Comparison of ENCODE assay signal across 3 cellular contexts in genomic region chr17:77509599-77509998, GRCh38.
TF ChIP-seq lines count a peak whose summit lies in the region.

No MANE protein-coding gene starts in this region.

TF ChIP-seq in HEK293, 187 proteins besides CTCF, POLR2A, EP300 and RAD21 (continued from another document and continues in another):
- TF ChIP-seq ZNF704 (tag by site-specific recombination; IDR thresholded peaks at IDR 0.05): no peak
- TF ChIP-seq ZNF248 (tag by site-specific recombination; IDR thresholded peaks at IDR 0.05): peak; percentile 45; the same call in 1 of the 2 replicates
- TF ChIP-seq ZNF544 (tag by site-specific recombination; IDR thresholded peaks at IDR 0.05): peak; percentile 69; the same call in 1 of the 2 replicates
- peak; percentile 70; the same call in 1 of the 2 replicates for TF ChIP-seq ZNF658 (tag by site-specific recombination; IDR thresholded peaks at IDR 0.05)
- TF ChIP-seq ZBTB17 (tag by site-specific recombination; IDR thresholded peaks at IDR 0.05): peak; percentile 28; the same call in 1 of the 2 replicates
- 0 out of 2 replicates have a peak, but pooled peaks have one; percentile 44 for TF ChIP-seq ZNF670 (tag by site-specific recombination; IDR thresholded peaks at IDR 0.05; ENCODE audit: low read depth)
- no peak for TF ChIP-seq ZNF792 (tag by site-specific recombination; IDR thresholded peaks at IDR 0.05)
- peak; percentile 11; the same call in 1 of the 2 replicates for TF ChIP-seq ZNF157 (tag by site-specific recombination; IDR thresholded peaks at IDR 0.05)
- TF ChIP-seq ZNF311 (tag by site-specific recombination; IDR thresholded peaks at IDR 0.05; ENCODE audit: borderline replicate concordance): peak; percentile 14; the same call in 1 of the 2 replicates
- 0 out of 2 replicates have a peak, but pooled peaks have one; percentile 30 for TF ChIP-seq ZNF488 (tag by site-specific recombination; IDR thresholded peaks at IDR 0.05)
- TF ChIP-seq, protein P1, sequence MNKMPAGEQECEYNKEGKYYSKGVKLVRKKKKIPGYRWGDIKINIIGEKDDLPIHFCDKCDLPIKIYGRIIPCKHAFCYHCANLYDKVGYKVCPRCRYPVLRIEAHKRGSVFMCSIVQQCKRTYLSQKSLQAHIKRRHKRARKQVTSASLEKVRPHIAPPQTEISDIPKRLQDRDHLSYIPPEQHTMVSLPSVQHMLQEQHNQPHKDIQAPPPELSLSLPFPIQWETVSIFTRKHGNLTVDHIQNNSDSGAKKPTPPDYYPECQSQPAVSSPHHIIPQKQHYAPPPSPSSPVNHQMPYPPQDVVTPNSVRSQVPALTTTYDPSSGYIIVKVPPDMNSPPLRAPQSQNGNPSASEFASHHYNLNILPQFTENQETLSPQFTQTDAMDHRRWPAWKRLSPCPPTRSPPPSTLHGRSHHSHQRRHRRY (tag by site-specific recombination; IDR thresholded peaks at IDR 0.05): 0 out of 2 replicates have a peak, but pooled peaks have one; percentile 62
- TF ChIP-seq, protein P2, sequence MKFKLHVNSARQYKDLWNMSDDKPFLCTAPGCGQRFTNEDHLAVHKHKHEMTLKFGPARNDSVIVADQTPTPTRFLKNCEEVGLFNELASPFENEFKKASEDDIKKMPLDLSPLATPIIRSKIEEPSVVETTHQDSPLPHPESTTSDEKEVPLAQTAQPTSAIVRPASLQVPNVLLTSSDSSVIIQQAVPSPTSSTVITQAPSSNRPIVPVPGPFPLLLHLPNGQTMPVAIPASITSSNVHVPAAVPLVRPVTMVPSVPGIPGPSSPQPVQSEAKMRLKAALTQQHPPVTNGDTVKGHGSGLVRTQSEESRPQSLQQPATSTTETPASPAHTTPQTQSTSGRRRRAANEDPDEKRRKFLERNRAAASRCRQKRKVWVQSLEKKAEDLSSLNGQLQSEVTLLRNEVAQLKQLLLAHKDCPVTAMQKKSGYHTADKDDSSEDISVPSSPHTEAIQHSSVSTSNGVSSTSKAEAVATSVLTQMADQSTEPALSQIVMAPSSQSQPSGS (tag by site-specific recombination; IDR thresholded peaks at IDR 0.05; ENCODE audit: low read depth): 0 out of 2 replicates have a peak, but pooled peaks have one; percentile 17
- TF ChIP-seq ZNF776 (tag by site-specific recombination; IDR thresholded peaks at IDR 0.05; ENCODE audit: borderline replicate concordance): 0 out of 2 replicates have a peak, but pooled peaks have one; percentile 70
- TF ChIP-seq TRIM28 (IDR thresholded peaks at IDR 0.05; ENCODE audit: borderline replicate concordance, low read length): no peak

TF ChIP-seq in K562, 482 proteins besides CTCF, POLR2A, EP300 and RAD21 (continued from another document):
- TF ChIP-seq HBP1 (CRISPR knock-in tag; IDR thresholded peaks at IDR 0.05): no peak
- peak; percentile 31; the same call in 1 of the 2 replicates for TF ChIP-seq EHMT2 (IDR thresholded peaks at IDR 0.05)
- TF ChIP-seq KDM1A (IDR thresholded peaks at IDR 0.05): peak in 1 of 2 experiments; percentile 17; a peak in 1 of 4 replicates
- TF ChIP-seq TFAM (CRISPR knock-in tag; conservative IDR thresholded peaks at IDR 0.05): no peak
- no peak for TF ChIP-seq ZNF197 (CRISPR knock-in tag; IDR thresholded peaks at IDR 0.05; ENCODE audit: low read depth)
- TF ChIP-seq HEY1 (CRISPR knock-in tag; IDR thresholded peaks at IDR 0.05; ENCODE audit: borderline replicate concordance): no peak
- no peak for TF ChIP-seq POLR3A (IDR thresholded peaks at IDR 0.05; ENCODE audit: borderline replicate concordance, extremely low read depth, insufficient read depth, insufficient read length)
- TF ChIP-seq L3MBTL2 (IDR thresholded peaks at IDR 0.05): no peak
- TF ChIP-seq POLR3G (IDR thresholded peaks at IDR 0.05; ENCODE audit: extremely low read depth, insufficient read length, insufficient replicate concordance): no peak
- no peak for TF ChIP-seq PTRF (tag; IDR thresholded peaks at IDR 0.05)
- TF ChIP-seq ATF1 (CRISPR knock-in tag; IDR thresholded peaks at IDR 0.05): no peak
- no peak for TF ChIP-seq ATF1 (tag; IDR thresholded peaks at IDR 0.05)
- TF ChIP-seq MLLT1 (IDR thresholded peaks at IDR 0.05): peak in 1 of 2 experiments; percentile 45; a peak in 1 of 4 replicates
- TF ChIP-seq, protein P3, sequence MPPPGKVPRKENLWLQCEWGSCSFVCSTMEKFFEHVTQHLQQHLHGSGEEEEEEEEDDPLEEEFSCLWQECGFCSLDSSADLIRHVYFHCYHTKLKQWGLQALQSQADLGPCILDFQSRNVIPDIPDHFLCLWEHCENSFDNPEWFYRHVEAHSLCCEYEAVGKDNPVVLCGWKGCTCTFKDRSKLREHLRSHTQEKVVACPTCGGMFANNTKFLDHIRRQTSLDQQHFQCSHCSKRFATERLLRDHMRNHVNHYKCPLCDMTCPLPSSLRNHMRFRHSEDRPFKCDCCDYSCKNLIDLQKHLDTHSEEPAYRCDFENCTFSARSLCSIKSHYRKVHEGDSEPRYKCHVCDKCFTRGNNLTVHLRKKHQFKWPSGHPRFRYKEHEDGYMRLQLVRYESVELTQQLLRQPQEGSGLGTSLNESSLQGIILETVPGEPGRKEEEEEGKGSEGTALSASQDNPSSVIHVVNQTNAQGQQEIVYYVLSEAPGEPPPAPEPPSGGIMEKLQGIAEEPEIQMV (tag; conservative IDR thresholded peaks at IDR 0.05; ENCODE audit: low read depth): no peak
- no peak for TF ChIP-seq ZNF274 (IDR thresholded peaks at IDR 0.05; ENCODE audit: borderline replicate concordance, low read depth, low read length)
- no peak for TF ChIP-seq XRCC3 (IDR thresholded peaks at IDR 0.05)
- TF ChIP-seq IRF2 (CRISPR knock-in tag; IDR thresholded peaks at IDR 0.05): no peak
- TF ChIP-seq HIVEP1 (CRISPR knock-in tag; IDR thresholded peaks at IDR 0.05): no peak

TF ChIP-seq in endothelial cell of umbilical vein, 7 proteins besides CTCF, POLR2A, EP300 and RAD21 (continued from another document):
- TF ChIP-seq EZH2 (IDR thresholded peaks at IDR 0.05; ENCODE audit: borderline replicate concordance, low read depth, low read length, severe bottlenecking) (no peak), MYC (IDR thresholded peaks at IDR 0.05; ENCODE audit: low read depth, low read length) (no peak), POLR2AphosphoS5 (IDR thresholded peaks at IDR 0.05; ENCODE audit: insufficient read depth, low read depth, low read length) (no peak), JUN (IDR thresholded peaks at IDR 0.05; ENCODE audit: borderline replicate concordance, insufficient read depth, insufficient read length, low read depth) (no peak)
TF ChIP-seq in endothelial cell of umbilical vein: peak in this region for 0.
